39 cellular contexts compared by ENCODE assay signal in genomic region chr7:30775992-30776391, GRCh38. TPM values are rescaled to one million over a fixed set of nuclear protein-coding genes. Genes with fewer than 3 reads are reported as not detected.
"Had no signal": no experiment of that assay in that cellular context is flagged by ENCODE, and none has a peak within 500 bp of the region (broad histone marks: within the 10 kb centered on the region; RNA-seq: fewer than 3 reads in every experiment).

No MANE protein-coding gene starts in this region.

- H3K4me3 ChIP-seq: ascending aorta, breast epithelium, cardiac muscle cell, esophagus squamous epithelium had no signal

- H3K27me3 ChIP-seq: ascending aorta, breast epithelium, cardiac muscle cell, esophagus squamous epithelium had no signal

- H3K27ac Mint-ChIP-seq: activated B cell treated with CpG ODN at 0.5 μM for 24 hours; activated CD4-positive, alpha-beta memory T cell treated with anti-CD3 and anti-CD28 coated beads for 36 hours; activated CD4-positive, alpha-beta T cell treated with anti-CD3 and anti-CD28 coated beads for 36 hours; activated CD4-positive, alpha-beta T cell treated with anti-CD3 and anti-CD28 coated beads, Interleukin-2, amount 10 ng/mL, durations not matched to agents 24 days and 14 days; activated CD8-positive, alpha-beta memory T cell treated with anti-CD3 and anti-CD28 coated beads, Interleukin-2, amount 10 ng/mL, durations not matched to agents 7 days and 5 days; activated CD8-positive, alpha-beta T cell treated with anti-CD3 and anti-CD28 coated beads, Interleukin-2, amount 10 ng/mL, durations not matched to agents 7 days and 5 days; activated naive CD4-positive, alpha-beta T cell treated with anti-CD3 and anti-CD28 coated beads for 36 hours; activated naive CD4-positive, alpha-beta T cell treated with anti-CD3 and anti-CD28 coated beads, Interleukin-2, amount 50 U/mL, for 24 hours; activated naive CD8-positive, alpha-beta T cell treated with anti-CD3 and anti-CD28 coated beads, Interleukin-2, amount 10 ng/mL, durations not matched to agents 7 days and 5 days; activated T-helper 1 cell treated with anti-CD3 and anti-CD28 coated beads, Interleukin-12 subunit alpha, Interleukin-12 subunit beta, Interleukin-2, Interleukin-4 antibody, amounts not matched to agents 30 ng/mL and 10 ng/mL and 1 ng/mL, durations not matched to agents 14 hours and 24 hours and 36 hours; activated T-helper 2 cell treated with anti-CD3 and anti-CD28 coated beads, Interferon-gamma antibody, Interleukin-2, Interleukin-4, amounts not matched to agents 10 μg/mL and 5 μg/mL and 100 μg/mL, durations not matched to agents 14 hours and 24 hours and 36 hours; brain; effector memory CD8-positive, alpha-beta T cell; T-helper 17 cell; T-helper 2 cell treated with Interferon-gamma antibody and Interleukin-4, amounts not matched to agents 5 μg/mL and 100 μg/mL, for 36 hours had no signal

- H3K4me1 ChIP-seq: breast epithelium had no signal

- H3K27ac ChIP-seq: breast epithelium, cardiac muscle cell, epithelial cell of prostate, esophagus squamous epithelium, WERI-Rb-1 had no signal

- DNase-seq: activated B cell treated with CpG ODN at 0.5 μM for 24 hours; activated CD4-positive, alpha-beta memory T cell treated with anti-CD3 and anti-CD28 coated beads for 36 hours; activated CD4-positive, alpha-beta T cell treated with anti-CD3 and anti-CD28 coated beads for 36 hours; activated CD4-positive, alpha-beta T cell treated with anti-CD3 and anti-CD28 coated beads, Interleukin-2, amount 10 ng/mL, durations not matched to agents 24 days and 14 days; activated CD4-positive, CD25-positive, alpha-beta regulatory T cell treated with anti-CD3 and anti-CD28 coated beads, Interleukin-2, amount 50 U/mL, for 72 hours; activated CD8-positive, alpha-beta memory T cell treated with anti-CD3 and anti-CD28 coated beads, Interleukin-2, amount 10 ng/mL, durations not matched to agents 7 days and 5 days; activated CD8-positive, alpha-beta memory T cell treated with anti-CD3 and anti-CD28 coated beads, Interleukin-2, amount 50 U/mL, for 4 hours; activated CD8-positive, alpha-beta T cell treated with anti-CD3 and anti-CD28 coated beads, Interleukin-2, amount 10 ng/mL, durations not matched to agents 7 days and 5 days; activated effector memory CD4-positive, alpha-beta T cell treated with anti-CD3 and anti-CD28 coated beads, Interleukin-2, amount 50 U/mL, for 16 hours; activated naive CD4-positive, alpha-beta T cell treated with anti-CD3 and anti-CD28 coated beads for 36 hours; activated naive CD8-positive, alpha-beta T cell treated with anti-CD3 and anti-CD28 coated beads, Interleukin-2, amount 10 ng/mL, durations not matched to agents 7 days and 5 days; activated T-cell treated with anti-CD3 and anti-CD28 coated beads, Interleukin-2, amount 50 U/mL, for 1 hour; activated T-cell treated with anti-CD3 and anti-CD28 coated beads, Interleukin-2, amount 50 U/mL, for 48 hours; central memory CD4-positive, alpha-beta T cell; cerebellar nuclear complex; cortex of kidney; dermis blood vessel endothelial cell; effector CD4-positive, alpha-beta T cell; effector memory CD8-positive, alpha-beta T cell; esophagus squamous epithelium; foreskin melanocyte; head of caudate nucleus; hippocampal formation; T-helper 17 cell; T1000; WERI-Rb-1 had no signal

- H3K9me3 Mint-ChIP-seq: activated B cell treated with CpG ODN at 0.5 μM for 24 hours; activated CD4-positive, alpha-beta memory T cell treated with anti-CD3 and anti-CD28 coated beads for 36 hours; activated CD4-positive, alpha-beta T cell treated with anti-CD3 and anti-CD28 coated beads, Interleukin-2, amount 10 ng/mL, durations not matched to agents 24 days and 14 days; activated naive CD4-positive, alpha-beta T cell treated with anti-CD3 and anti-CD28 coated beads for 36 hours; activated naive CD4-positive, alpha-beta T cell treated with anti-CD3 and anti-CD28 coated beads, Interleukin-2, amount 50 U/mL, for 24 hours; activated naive CD8-positive, alpha-beta T cell treated with anti-CD3 and anti-CD28 coated beads, Interleukin-2, amount 10 ng/mL, durations not matched to agents 7 days and 5 days; activated T-helper 1 cell treated with anti-CD3 and anti-CD28 coated beads, Interleukin-12 subunit alpha, Interleukin-12 subunit beta, Interleukin-2, Interleukin-4 antibody, amounts not matched to agents 30 ng/mL and 10 ng/mL and 1 ng/mL, durations not matched to agents 14 hours and 24 hours and 36 hours; activated T-helper 2 cell treated with anti-CD3 and anti-CD28 coated beads, Interferon-gamma antibody, Interleukin-2, Interleukin-4, amounts not matched to agents 10 μg/mL and 5 μg/mL and 100 μg/mL, durations not matched to agents 14 hours and 24 hours and 36 hours; brain; effector memory CD8-positive, alpha-beta T cell; T-helper 2 cell treated with Interferon-gamma antibody and Interleukin-4, amounts not matched to agents 5 μg/mL and 100 μg/mL, for 36 hours had no signal

- H3K27me3 Mint-ChIP-seq: activated B cell treated with CpG ODN at 0.5 μM for 24 hours; activated CD4-positive, alpha-beta memory T cell treated with anti-CD3 and anti-CD28 coated beads for 36 hours; activated CD4-positive, alpha-beta T cell treated with anti-CD3 and anti-CD28 coated beads for 36 hours; activated CD4-positive, alpha-beta T cell treated with anti-CD3 and anti-CD28 coated beads, Interleukin-2, amount 10 ng/mL, durations not matched to agents 24 days and 14 days; activated CD8-positive, alpha-beta memory T cell treated with anti-CD3 and anti-CD28 coated beads, Interleukin-2, amount 10 ng/mL, durations not matched to agents 7 days and 5 days; activated naive CD4-positive, alpha-beta T cell treated with anti-CD3 and anti-CD28 coated beads, Interleukin-2, amount 50 U/mL, for 24 hours; brain; effector memory CD8-positive, alpha-beta T cell; T-helper 17 cell had no signal

- H3K4me3 Mint-ChIP-seq: activated B cell treated with CpG ODN at 0.5 μM for 24 hours; activated CD4-positive, alpha-beta memory T cell treated with anti-CD3 and anti-CD28 coated beads for 36 hours; activated CD4-positive, alpha-beta T cell treated with anti-CD3 and anti-CD28 coated beads for 36 hours; activated CD4-positive, alpha-beta T cell treated with anti-CD3 and anti-CD28 coated beads, Interleukin-2, amount 10 ng/mL, durations not matched to agents 24 days and 14 days; activated CD8-positive, alpha-beta memory T cell treated with anti-CD3 and anti-CD28 coated beads, Interleukin-2, amount 10 ng/mL, durations not matched to agents 7 days and 5 days; activated CD8-positive, alpha-beta T cell treated with anti-CD3 and anti-CD28 coated beads, Interleukin-2, amount 10 ng/mL, durations not matched to agents 7 days and 5 days; activated naive CD4-positive, alpha-beta T cell treated with anti-CD3 and anti-CD28 coated beads for 36 hours; activated naive CD4-positive, alpha-beta T cell treated with anti-CD3 and anti-CD28 coated beads, Interleukin-2, amount 50 U/mL, for 24 hours; activated naive CD8-positive, alpha-beta T cell treated with anti-CD3 and anti-CD28 coated beads, Interleukin-2, amount 10 ng/mL, durations not matched to agents 7 days and 5 days; activated T-helper 1 cell treated with anti-CD3 and anti-CD28 coated beads, Interleukin-12 subunit alpha, Interleukin-12 subunit beta, Interleukin-2, Interleukin-4 antibody, amounts not matched to agents 30 ng/mL and 10 ng/mL and 1 ng/mL, durations not matched to agents 14 hours and 24 hours and 36 hours; brain; effector memory CD8-positive, alpha-beta T cell; T-helper 17 cell; T-helper 2 cell treated with Interferon-gamma antibody and Interleukin-4, amounts not matched to agents 5 μg/mL and 100 μg/mL, for 36 hours had no signal

- ATAC-seq: activated CD4-positive, alpha-beta T cell treated with anti-CD3 and anti-CD28 coated beads for 36 hours; activated CD8-positive, alpha-beta memory T cell treated with anti-CD3 and anti-CD28 coated beads, Interleukin-2, amount 10 ng/mL, durations not matched to agents 7 days and 5 days; activated CD8-positive, alpha-beta T cell treated with anti-CD3 and anti-CD28 coated beads, Interleukin-2, amount 10 ng/mL, durations not matched to agents 7 days and 5 days; effector memory CD8-positive, alpha-beta T cell; T-helper 17 cell had no signal

- FAIRE-seq: colon, endometrium, endothelial cell of umbilical vein had no signal

- H3K36me3 Mint-ChIP-seq: activated CD4-positive, alpha-beta memory T cell treated with anti-CD3 and anti-CD28 coated beads for 36 hours; activated naive CD4-positive, alpha-beta T cell treated with anti-CD3 and anti-CD28 coated beads, Interleukin-2, amount 50 U/mL, for 24 hours; activated naive CD8-positive, alpha-beta T cell treated with anti-CD3 and anti-CD28 coated beads, Interleukin-2, amount 10 ng/mL, durations not matched to agents 7 days and 5 days; brain had no signal

- H3K36me3 ChIP-seq: ascending aorta, breast epithelium, cardiac muscle cell, WERI-Rb-1 had no signal

- H3K9me3 ChIP-seq: ascending aorta, breast epithelium, esophagus squamous epithelium had no signal

RNA-seq across cellular contexts. Expression of gene INMT, which starts 24.1 kb away (rescaled TPM):
- total RNA-seq: activated CD4-positive, alpha-beta memory T cell treated with anti-CD3 and anti-CD28 coated beads for 36 hours; activated CD4-positive, alpha-beta T cell treated with anti-CD3 and anti-CD28 coated beads, Interleukin-2, amount 10 ng/mL, durations not matched to agents 24 days and 14 days; activated CD8-positive, alpha-beta memory T cell treated with anti-CD3 and anti-CD28 coated beads for 36 hours; activated CD8-positive, alpha-beta T cell treated with anti-CD3 and anti-CD28 coated beads, Interleukin-2, amount 10 ng/mL, durations not matched to agents 7 days and 5 days; activated T-helper 2 cell treated with anti-CD3 and anti-CD28 coated beads, Interferon-gamma antibody, Interleukin-2, Interleukin-4, amounts not matched to agents 10 μg/mL and 5 μg/mL and 100 μg/mL, durations not matched to agents 14 hours and 24 hours and 36 hours; dermis blood vessel endothelial cell; endothelial cell of umbilical vein had no signal
- polyA plus RNA-seq: endothelial cell of umbilical vein had no signal
